ENCODE assay signal across 9 cellular contexts in genomic region chr1:44500181-44501021, GRCh38.
DNase-seq lines count a peak whose midpoint lies in the region; FAIRE-seq and TF ChIP-seq lines count a peak whose summit lies in the region.
"Had no signal": no experiment of that assay in that cellular context is flagged by ENCODE, and none has a peak within 500 bp of the region (broad histone marks: within the 10 kb centered on the region; RNA-seq: fewer than 3 reads in every experiment).

No MANE protein-coding gene starts in this region.

- H3K9me3 ChIP-seq in cardiac muscle cell (ENCODE audit: low read depth) (no peaks in the 10 kb centered on the region), suprapubic skin (no peaks in the 10 kb centered on the region)
- H3K9me3 ChIP-seq: gastrocnemius medialis had no signal

- H3K27ac Mint-ChIP-seq in osteocyte (ENCODE audit: unreplicated experiment) = no peak overlapping the region
- H3K27ac Mint-ChIP-seq in activated CD4-positive, alpha-beta memory T cell treated with anti-CD3 and anti-CD28 coated beads for 36 hours = no peak overlapping the region

- WGBS in suprapubic skin = 60% methylated on average over 12 of the region's 17 CpGs

- intact Hi-C loops in activated CD4-positive, alpha-beta memory T cell treated with anti-CD3 and anti-CD28 coated beads for 36 hours (cut with micrococcal nuclease) = no loop called here

- H3K27ac ChIP-seq in cardiac muscle cell (no peak overlapping the region), suprapubic skin (no peak overlapping the region)
- H3K27ac ChIP-seq: gastrocnemius medialis had no signal

- H3K36me3 Mint-ChIP-seq in osteocyte (ENCODE audit: unreplicated experiment) = no peaks in the 10 kb centered on the region
- H3K36me3 Mint-ChIP-seq in activated CD4-positive, alpha-beta memory T cell treated with anti-CD3 and anti-CD28 coated beads for 36 hours = no peaks in the 10 kb centered on the region

- FAIRE-seq in RCC 7860 (lab: Jason Lieb, UNC) = no peak

- POLR2A ChIA-PET in activated CD4-positive, alpha-beta memory T cell treated with anti-CD3 and anti-CD28 coated beads for 36 hours (lab: Charles Lee) = no interaction called here

- H3K4me3 ChIP-seq in cardiac muscle cell = no peak overlapping the region
- H3K4me3 ChIP-seq in suprapubic skin = no peak overlapping the region
- H3K4me3 ChIP-seq: gastrocnemius medialis had no signal

- in situ Hi-C loops in SK-MEL-5 (cut with HindIII; ENCODE audit: low pct_unique_long_range_greater_than_20kb, low sequenced_read_pairs) = no loop called here

- peak; percentile 48 for DNase-seq in ELR (ENCODE audit: low read depth)
- DNase-seq in SK-MEL-5 (ENCODE audit: low read depth, low spot score) = peak; percentile 47
- DNase-seq in cardiac muscle cell (ENCODE audit: low read depth in 1 of 2, low spot score in 1 of 2) = peak; percentile 59 to 71
- DNase-seq in osteocyte (ENCODE audit: extremely low spot score, unreplicated experiment) = no peak
- no peak for DNase-seq in activated CD4-positive, alpha-beta memory T cell treated with anti-CD3 and anti-CD28 coated beads for 36 hours
- DNase-seq in activated CD4-positive, CD25-positive, alpha-beta regulatory T cell treated with anti-CD3 and anti-CD28 coated beads, Interleukin-2, amount 50 U/mL, for 72 hours = no peak
- no peak for DNase-seq in RCC 7860 (ENCODE audit: low spot score)
- DNase-seq in suprapubic skin (ENCODE audit: low spot score in 2 of 2) = no peak
- DNase-seq: gastrocnemius medialis had no signal

- H3K4me1 ChIP-seq in cardiac muscle cell (ENCODE audit: low read depth) = peaks cover 28% of the 10 kb centered on the region
- H3K4me1 ChIP-seq in suprapubic skin = peaks cover 17% of the 10 kb centered on the region
- H3K4me1 ChIP-seq: gastrocnemius medialis had no signal

- no peak for TF ChIP-seq POLR2A in suprapubic skin (IDR thresholded peaks at IDR 0.05)

- H3K9me3 Mint-ChIP-seq in osteocyte (ENCODE audit: unreplicated experiment) = no peaks in the 10 kb centered on the region
- no peaks in the 10 kb centered on the region for H3K9me3 Mint-ChIP-seq in activated CD4-positive, alpha-beta memory T cell treated with anti-CD3 and anti-CD28 coated beads for 36 hours

- H3K27me3 Mint-ChIP-seq in osteocyte (ENCODE audit: unreplicated experiment) = peaks cover 29% of the 10 kb centered on the region
- peaks cover 5% of the 10 kb centered on the region for H3K27me3 Mint-ChIP-seq in activated CD4-positive, alpha-beta memory T cell treated with anti-CD3 and anti-CD28 coated beads for 36 hours

- CTCF ChIA-PET in activated CD4-positive, alpha-beta memory T cell treated with anti-CD3 and anti-CD28 coated beads for 36 hours (lab: Charles Lee) = no interaction called here

- TF ChIP-seq CTCF in cardiac muscle cell (IDR thresholded peaks at IDR 0.05; ENCODE audit: low read depth, low read length) (peak; percentile 57), osteocyte (IDR thresholded peaks at IDR 0.05) (peak; percentile 47), suprapubic skin (IDR thresholded peaks at IDR 0.05) (no peak)

- H3K27me3 ChIP-seq in cardiac muscle cell (no peaks in the 10 kb centered on the region), suprapubic skin (peaks cover 17% of the 10 kb centered on the region)

- H3K4me1 Mint-ChIP-seq in osteocyte (ENCODE audit: unreplicated experiment) = no peaks in the 10 kb centered on the region
- H3K4me1 Mint-ChIP-seq in activated CD4-positive, alpha-beta memory T cell treated with anti-CD3 and anti-CD28 coated beads for 36 hours (ENCODE audit: low read depth) = no peaks in the 10 kb centered on the region

- TF ChIP-seq EP300 in suprapubic skin (IDR thresholded peaks at IDR 0.05) = no peak

- H3K36me3 ChIP-seq in cardiac muscle cell (no peaks in the 10 kb centered on the region), suprapubic skin (no peaks in the 10 kb centered on the region)
- H3K36me3 ChIP-seq: gastrocnemius medialis had no signal

- no peak overlapping the region for H3K4me3 Mint-ChIP-seq in osteocyte (ENCODE audit: unreplicated experiment)
- H3K4me3 Mint-ChIP-seq in activated CD4-positive, alpha-beta memory T cell treated with anti-CD3 and anti-CD28 coated beads for 36 hours = no peak overlapping the region

Comparison
In these comparisons a context has a peak if more than half of its experiments do, and no peak if none do; other contexts are left out.
1. DNase-seq: peak in ELR (single experiment), SK-MEL-5 (single experiment) and cardiac muscle cell (2 of 2); none in osteocyte (single experiment), activated CD4-positive, alpha-beta memory T cell treated with anti-CD3 and anti-CD28 coated beads for 36 hours (single experiment), activated CD4-positive, CD25-positive, alpha-beta regulatory T cell treated with anti-CD3 and anti-CD28 coated beads, Interleukin-2, amount 50 U/mL, for 72 hours (single experiment), RCC 7860 (single experiment) and suprapubic skin (0 of 2).
2. CTCF ChIP-seq: peak in cardiac muscle cell (single experiment) and osteocyte (single experiment); none in suprapubic skin (0 of 2).